Comparison of ENCODE assay signal across 8 cellular contexts in the genomic region with DNA sequence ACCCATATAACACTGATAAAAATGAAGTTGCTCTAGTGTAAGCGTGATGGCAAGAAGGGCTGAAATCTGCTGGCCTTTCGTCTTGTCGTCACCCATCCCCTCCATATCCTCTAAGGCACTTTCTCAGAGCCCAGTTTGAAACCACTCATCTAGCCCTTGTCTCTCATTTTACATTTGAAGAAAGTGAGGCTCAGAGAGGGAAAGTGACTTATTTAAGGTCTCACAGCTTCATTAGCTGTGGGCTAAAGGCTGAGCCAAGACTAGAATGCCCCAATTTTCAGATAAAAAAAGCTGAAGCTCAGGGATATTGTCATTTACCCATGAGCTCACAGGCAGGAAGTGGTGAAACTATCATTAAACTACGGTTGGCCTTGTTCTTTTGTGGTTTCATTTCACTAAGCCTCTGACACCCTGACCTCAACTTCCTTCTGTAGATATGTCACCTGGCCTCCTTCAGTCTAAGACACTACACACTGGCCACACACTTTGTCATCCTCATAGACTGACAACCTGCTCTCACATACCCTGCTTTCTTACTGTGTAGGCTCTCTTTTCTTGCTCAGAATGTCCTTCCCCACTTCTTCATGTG.
DNase-seq lines count a peak whose midpoint lies in the region; ATAC-seq lines count a peak whose summit lies in the region.

No MANE protein-coding gene starts in this region.

- H3K9ac ChIP-seq in trophoblast cell (ENCODE audit: low read length), result no peak overlapping the region

- H3K27me3 Mint-ChIP-seq in activated naive CD4-positive, alpha-beta T cell treated with anti-CD3 and anti-CD28 coated beads for 36 hours (ENCODE audit: low read depth), result no peaks in the 10 kb centered on the region

- CTCF ChIA-PET in activated naive CD4-positive, alpha-beta T cell treated with anti-CD3 and anti-CD28 coated beads for 36 hours (lab: Charles Lee), result no interaction called here

- no peak overlapping the region for H3K4me3 ChIP-seq in trophoblast cell (ENCODE audit: low read depth, low read length)

- no peaks in the 10 kb centered on the region for H3K9me3 Mint-ChIP-seq in activated naive CD4-positive, alpha-beta T cell treated with anti-CD3 and anti-CD28 coated beads for 36 hours

- peaks cover 67% of the 10 kb centered on the region for H3K4me1 Mint-ChIP-seq in activated naive CD4-positive, alpha-beta T cell treated with anti-CD3 and anti-CD28 coated beads for 36 hours (ENCODE audit: low read depth)

- H3K36me3 ChIP-seq in trophoblast cell (ENCODE audit: control insufficient read depth in 1 of 2, insufficient read depth in 2 of 2, low read length in 2 of 2), result no peaks in the 10 kb centered on the region

- H3K27me3 ChIP-seq in trophoblast cell (ENCODE audit: insufficient read depth, low read length), result no peaks in the 10 kb centered on the region

- no peak overlapping the region for H2BK5ac ChIP-seq in trophoblast cell (ENCODE audit: low read depth, low read length, poor library complexity)

- intact Hi-C loops in activated naive CD4-positive, alpha-beta T cell treated with anti-CD3 and anti-CD28 coated beads for 36 hours (cut with micrococcal nuclease), result loop anchor here (1.0 to 5.0 kb wide), 7 partner anchors 41 to 679 kb away; partner anchors contain the start of gene DMAC1

- DNase-seq in NOMO-1 treated with DMSO at 0.1 percent for 48 hours (lab: John Stamatoyannopoulos, UW; ENCODE audit: unreplicated experiment) (peak; percentile 85), trophoblast cell (no peak), NCI-H524 treated with DMSO at 0.1 percent for 48 hours (lab: John Stamatoyannopoulos, UW) (no peak), NCI-H2107 (lab: John Stamatoyannopoulos, UW) (no peak)
- DNase-seq in activated naive CD4-positive, alpha-beta T cell treated with anti-CD3 and anti-CD28 coated beads for 36 hours, result peak; percentile 71
- DNase-seq in stimulated activated CD4-positive, alpha-beta T cell treated with anti-CD3 and anti-CD28 coated beads, TNF-alpha, amount 100 ng/mL, for 48 hours (ENCODE audit: low read depth in 3 of 3), result peak; percentile 11 to 45 (median 43)

- H4K91ac ChIP-seq in trophoblast cell (ENCODE audit: low read depth, low read length), result no peak overlapping the region

- no peak overlapping the region for H2AFZ ChIP-seq in trophoblast cell (ENCODE audit: insufficient read depth, low read length, poor library complexity)

- H3K9me3 ChIP-seq in trophoblast cell (ENCODE audit: insufficient read depth, low read depth, low read length), result no peaks in the 10 kb centered on the region

- no peak overlapping the region for H2BK120ac ChIP-seq in trophoblast cell (ENCODE audit: insufficient read depth, low read length, poor library complexity)

- no peak overlapping the region for H3K18ac ChIP-seq in trophoblast cell (ENCODE audit: low read length)

- no peak overlapping the region for H3K27ac ChIP-seq in trophoblast cell (ENCODE audit: low read depth, low read length)

- no peak overlapping the region for H3K4me2 ChIP-seq in trophoblast cell (ENCODE audit: low read length)

- H4K8ac ChIP-seq in trophoblast cell (ENCODE audit: low read depth, low read length), result no peak overlapping the region

- H4K12ac ChIP-seq in trophoblast cell (ENCODE audit: low read depth, low read length), result no peak overlapping the region

- no peak overlapping the region for H2BK12ac ChIP-seq in trophoblast cell (ENCODE audit: low read length)

- WGBS in trophoblast cell (ENCODE audit: extremely low coverage, insufficient coverage, insufficient read length), result no CpG with 5 or more reads among the region's 4 CpGs

- H3K14ac ChIP-seq in trophoblast cell (ENCODE audit: low read length), result no peak overlapping the region

- no peak overlapping the region for H3K4me3 Mint-ChIP-seq in activated naive CD4-positive, alpha-beta T cell treated with anti-CD3 and anti-CD28 coated beads for 36 hours

- H3K79me2 ChIP-seq in trophoblast cell (ENCODE audit: control insufficient read depth, insufficient read depth, low read length, poor library complexity), result no peaks in the 10 kb centered on the region

- no peak overlapping the region for H3K4ac ChIP-seq in trophoblast cell (ENCODE audit: low read depth, low read length)

- H3K23ac ChIP-seq in trophoblast cell (ENCODE audit: low read length), result no peak overlapping the region

- peak; percentile 98 for ATAC-seq in GM18517 (IDR thresholded peaks at IDR 0.05; ENCODE audit: unreplicated experiment)
- peak; percentile 99 for ATAC-seq in HG02642 (IDR thresholded peaks at IDR 0.05; ENCODE audit: poor library complexity, unreplicated experiment)

- H3K36me3 Mint-ChIP-seq in activated naive CD4-positive, alpha-beta T cell treated with anti-CD3 and anti-CD28 coated beads for 36 hours (ENCODE audit: low read depth), result no peaks in the 10 kb centered on the region

- H3K4me1 ChIP-seq in trophoblast cell (ENCODE audit: control insufficient read depth in 1 of 2, insufficient read depth in 2 of 2, low read length in 2 of 2), result no peaks in the 10 kb centered on the region

- H2AK5ac ChIP-seq in trophoblast cell (ENCODE audit: low read length), result no peak overlapping the region

- H3K27ac Mint-ChIP-seq in activated naive CD4-positive, alpha-beta T cell treated with anti-CD3 and anti-CD28 coated beads for 36 hours, result peak overlapping the region; percentile 67

- no peaks in the 10 kb centered on the region for H3K79me1 ChIP-seq in trophoblast cell (ENCODE audit: low read length)

Comparison
In these comparisons a context has a peak if more than half of its experiments do, and no peak if none do; other contexts are left out.
1. DNase-seq: peak in NOMO-1 treated with DMSO at 0.1 percent for 48 hours (single experiment), activated naive CD4-positive, alpha-beta T cell treated with anti-CD3 and anti-CD28 coated beads for 36 hours (single experiment) and stimulated activated CD4-positive, alpha-beta T cell treated with anti-CD3 and anti-CD28 coated beads, TNF-alpha, amount 100 ng/mL, for 48 hours (3 of 3); none in trophoblast cell (0 of 2), NCI-H524 treated with DMSO at 0.1 percent for 48 hours (single experiment) and NCI-H2107 (single experiment).